In the genomic region with DNA sequence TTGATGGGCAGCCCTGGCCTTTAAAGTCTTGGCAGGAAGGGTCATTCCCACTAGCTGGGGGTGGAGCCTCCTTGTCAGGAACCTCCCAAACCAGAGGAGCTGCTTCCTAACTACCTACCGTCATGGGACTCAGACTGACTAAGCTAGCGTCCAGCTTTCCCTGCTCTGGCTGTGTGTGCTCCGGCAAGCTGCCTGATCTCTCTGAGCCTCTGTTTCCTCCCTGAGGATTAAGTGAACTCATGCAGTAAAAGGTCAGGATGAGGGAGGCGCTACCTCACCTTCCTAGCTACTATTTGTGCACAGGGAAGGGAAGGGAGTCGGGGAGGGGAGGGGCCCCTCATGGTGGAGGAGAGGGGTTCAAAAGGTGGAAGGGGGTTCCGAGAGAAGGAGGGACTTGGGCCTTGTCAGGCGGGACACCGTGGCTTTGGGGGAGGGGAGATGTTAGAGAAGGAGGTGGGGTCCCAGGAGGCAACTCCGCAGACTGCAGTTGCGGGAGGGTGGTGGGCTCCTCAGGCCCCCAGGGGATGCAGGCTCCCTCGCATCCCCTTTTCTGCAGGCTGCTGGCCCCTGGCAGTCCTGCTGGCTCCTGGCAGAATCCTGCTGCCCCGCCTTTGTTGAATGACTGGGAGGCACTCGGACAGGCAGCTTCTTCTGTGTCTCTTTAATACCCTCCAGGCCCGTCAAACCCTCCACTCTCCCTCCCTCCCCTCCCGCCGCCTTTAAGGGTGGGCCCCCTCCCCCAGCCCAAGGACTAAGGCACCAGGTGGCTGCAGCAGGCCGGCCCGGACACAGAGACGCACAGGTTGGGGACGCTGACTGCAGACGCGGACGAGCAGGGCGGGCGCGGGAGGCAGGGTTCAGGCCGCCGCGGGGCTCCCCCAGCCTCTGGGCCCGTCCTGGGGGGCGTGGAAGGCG, we compare ENCODE assay signal across 8 cellular contexts. TPM values are rescaled to one million over a fixed set of nuclear protein-coding genes. Genes with fewer than 3 reads are reported as not detected.
DNase-seq lines count a peak whose midpoint lies in the region; ATAC-seq, FAIRE-seq and TF ChIP-seq lines count a peak whose summit lies in the region.

No MANE protein-coding gene starts in this region.

- DNase-seq in activated naive CD4-positive, alpha-beta T cell treated with anti-CD3 and anti-CD28 coated beads, Interleukin-2, amount 10 ng/mL, durations not matched to agents 7 days and 5 days: no peak
- DNase-seq in activated naive CD4-positive, alpha-beta T cell (lab: John Stamatoyannopoulos, UW): no peak
- peak; percentile 52 for DNase-seq in NCI-H146 treated with DMSO at 0.1 percent for 48 hours (lab: John Stamatoyannopoulos, UW; ENCODE audit: unreplicated experiment)
- DNase-seq in mammary epithelial cell: peak; percentile 40
- DNase-seq in HepG2 (ENCODE audit: low spot score): no peak
- DNase-seq in upper lobe of left lung: peak in 1 of 2 donors; percentile 86
- no peak for DNase-seq in NCI-H446 treated with DMSO at 0.1 percent for 48 hours (lab: John Stamatoyannopoulos, UW)

- dilution Hi-C loops in mammary epithelial cell (cut with HindIII; ENCODE audit: low sequenced_read_pairs): no loop called here

- TF ChIP-seq CTCF in mammary epithelial cell (conservative IDR thresholded peaks at IDR 0.05 in 1 of 2, IDR thresholded peaks at IDR 0.05 in 1 of 2; ENCODE audit: extremely low read depth in 1 of 2, insufficient read depth in 1 of 2, low read depth in 1 of 2, low read length in 2 of 2) (no peak), HepG2 (CRISPR knock-in tag; IDR thresholded peaks at IDR 0.05) (no peak), upper lobe of left lung (IDR thresholded peaks at IDR 0.05) (no peak)

- intact Hi-C loops in mammary epithelial cell (cut with micrococcal nuclease) (no loop called here), HepG2 (cut with micrococcal nuclease; ENCODE audit: unreplicated experiment) (no loop called here)

- peak; percentile 51 for FAIRE-seq in HepG2 (lab: Jason Lieb, UNC)

- no peaks in the 10 kb centered on the region for H3K27me3 Mint-ChIP-seq in activated naive CD4-positive, alpha-beta T cell treated with anti-CD3 and anti-CD28 coated beads, Interleukin-2, amount 10 ng/mL, durations not matched to agents 7 days and 5 days

- ATAC-seq in HepG2 (peak; percentile 64), upper lobe of left lung (ENCODE audit: low FRiP score in 2 of 2) (peak in 1 of 2 donors; percentile 64), GM19328 (IDR thresholded peaks at IDR 0.05; ENCODE audit: unreplicated experiment) (no peak)

- in situ Hi-C loops in mammary epithelial cell (cut with MboI; ENCODE audit: low sequenced_read_pairs in 2 of 2) (no loop called here), HepG2 (cut with HindIII; ENCODE audit: extremely low pct_ligation_motif_present, low pct_unique_long_range_greater_than_20kb) (no loop called here)

- CTCF ChIA-PET in activated naive CD4-positive, alpha-beta T cell treated with anti-CD3 and anti-CD28 coated beads, Interleukin-2, amount 10 ng/mL, durations not matched to agents 7 days and 5 days (lab: Charles Lee): interaction anchor here (0.9 to 1.8 kb wide), 3 partner anchors 10 to 91 kb away, joined by 3 to 6 read pairs (median 4); a partner anchor contains a TSS
- CTCF ChIA-PET in mammary epithelial cell (lab: Charles Lee; ENCODE audit: low non-redundant PET) (interaction anchor here (0.8 kb wide), 1 partner anchor 29 kb away, joined by 5 read pairs; no protein-coding TSS in a partner anchor), HepG2 (lab: Yijun Ruan, JAX; ENCODE audit: low intra/inter-chr PET ratio, low total read pairs) (interaction anchor here (1.6 kb wide), 1 partner anchor 8 kb away, joined by 3 read pairs; no protein-coding TSS in a partner anchor)

- H3K4me3 Mint-ChIP-seq in activated naive CD4-positive, alpha-beta T cell treated with anti-CD3 and anti-CD28 coated beads, Interleukin-2, amount 10 ng/mL, durations not matched to agents 7 days and 5 days: peak overlapping the region; percentile 21

- H3K4me3 ChIP-seq in mammary epithelial cell (replicated peaks in 1 of 3; ENCODE audit: insufficient read depth in 1 of 3, low read depth in 2 of 3, low read length in 3 of 3) (peak overlapping the region; percentile 20 to 45 (median 42)), HepG2 (replicated peaks in 1 of 3; ENCODE audit: insufficient read depth in 1 of 3, low read depth in 2 of 3, low read length in 3 of 3) (peak overlapping the region; percentile 54 to 82 (median 74)), upper lobe of left lung (peak overlapping the region; percentile 15 to 73 (median 54))

- POLR2A ChIA-PET in HepG2 (lab: Yijun Ruan, JAX): interaction anchor here (0.9 to 1.3 kb wide), 5 partner anchors 19 to 91 kb away, joined by 3 to 7 read pairs (median 3); a partner anchor contains a TSS

- TF ChIP-seq RAD21 in HepG2 (CRISPR knock-in tag; IDR thresholded peaks at IDR 0.05): no peak

- H3K9me3 ChIP-seq in mammary epithelial cell (replicated peaks; ENCODE audit: insufficient read depth, low read length) (no peaks in the 10 kb centered on the region), HepG2 (ENCODE audit: low read length) (no peaks in the 10 kb centered on the region), upper lobe of left lung (no peaks in the 10 kb centered on the region)

- no peak for TF ChIP-seq EP300 in HepG2 (IDR thresholded peaks at IDR 0.05; ENCODE audit: low read depth in 2 of 2, low read length in 2 of 2)
- peak; percentile 35; the same call in 1 of the 2 replicates for TF ChIP-seq EP300 in HepG2 (CRISPR knock-in tag; IDR thresholded peaks at IDR 0.05; ENCODE audit: borderline replicate concordance)
- TF ChIP-seq EP300 in upper lobe of left lung (IDR thresholded peaks at IDR 0.05): no peak

- no peak overlapping the region for H3K9ac ChIP-seq in mammary epithelial cell (ENCODE audit: insufficient read depth, low read length)
- H3K9ac ChIP-seq in HepG2 (ENCODE audit: insufficient read depth, low read depth, low read length): peak overlapping the region; percentile 53

- 10% methylated on average over 14 of the region's 32 CpGs for WGBS in mammary epithelial cell (ENCODE audit: low coverage, missing lambda C conversion rate)
- 5% methylated on average over 29 of the region's 32 CpGs for WGBS in HepG2 (ENCODE audit: low lambda C conversion rate)
- WGBS in upper lobe of left lung, 2 donors: 15 to 18% methylated on average over 17 to 19 of the region's 32 CpGs

- H3K4me2 ChIP-seq in mammary epithelial cell (ENCODE audit: insufficient read depth, low read depth, low read length) (peak overlapping the region; percentile 92), HepG2 (ENCODE audit: low read depth, low read length) (peak overlapping the region; percentile 96)

- H3K27ac ChIP-seq in mammary epithelial cell (ENCODE audit: insufficient read depth, low read depth, low read length) (no peak overlapping the region), HepG2 (ENCODE audit: extremely low read length, insufficient read depth, low read length) (no peak overlapping the region), upper lobe of left lung (peak overlapping the region in 1 of 4 donors; percentile 18)

- TF ChIP-seq POLR2A in HepG2 (IDR thresholded peaks at IDR 0.05; ENCODE audit: insufficient read depth in 1 of 2, low read depth in 2 of 2, low read length in 2 of 2): no peak
- no peak for TF ChIP-seq POLR2A in upper lobe of left lung (IDR thresholded peaks at IDR 0.05)

- H3K79me2 ChIP-seq in mammary epithelial cell (ENCODE audit: insufficient read depth, low read length): no peaks in the 10 kb centered on the region
- H3K79me2 ChIP-seq in HepG2 (ENCODE audit: insufficient read depth, low read length): no peaks in the 10 kb centered on the region

- H2AFZ ChIP-seq in mammary epithelial cell (ENCODE audit: low read depth, low read length) (peak overlapping the region; percentile 71), HepG2 (ENCODE audit: low read length) (no peak overlapping the region)

- no peaks in the 10 kb centered on the region for H3K36me3 ChIP-seq in mammary epithelial cell (ENCODE audit: insufficient read depth, low read length)
- H3K36me3 ChIP-seq in HepG2 (replicated peaks in 1 of 2; ENCODE audit: control insufficient read depth in 1 of 2, insufficient read depth in 2 of 2, low read length in 2 of 2): no peaks in the 10 kb centered on the region
- H3K36me3 ChIP-seq in upper lobe of left lung: no peaks in the 10 kb centered on the region

- peaks cover 28% of the 10 kb centered on the region for H3K4me1 Mint-ChIP-seq in activated naive CD4-positive, alpha-beta T cell treated with anti-CD3 and anti-CD28 coated beads, Interleukin-2, amount 10 ng/mL, durations not matched to agents 7 days and 5 days

- no peak overlapping the region for H3K27ac Mint-ChIP-seq in activated naive CD4-positive, alpha-beta T cell treated with anti-CD3 and anti-CD28 coated beads, Interleukin-2, amount 10 ng/mL, durations not matched to agents 7 days and 5 days

- H3K27me3 ChIP-seq in mammary epithelial cell (ENCODE audit: insufficient read depth, low read length): no peaks in the 10 kb centered on the region
- H3K27me3 ChIP-seq in HepG2 (ENCODE audit: control insufficient read depth in 1 of 2, insufficient read depth in 2 of 2, low read length in 2 of 2): peaks cover 9 to 52% of the 10 kb centered on the region in 2 experiments; a peak in 4 of 5 replicates
- H3K27me3 ChIP-seq in upper lobe of left lung: peaks cover 0 to 11% (median 6%) of the 10 kb centered on the region in 4 donors

- BruUV-seq in mammary epithelial cell (replicated peaks; lab: Mats Ljungman, UMichigan): no TSS peak
- BruUV-seq in HepG2 (replicated peaks; lab: Mats Ljungman, UMichigan): no TSS peak

- H3K4me1 ChIP-seq in mammary epithelial cell (ENCODE audit: insufficient read depth, low read length): peaks cover 10% of the 10 kb centered on the region
- peaks cover 15% of the 10 kb centered on the region for H3K4me1 ChIP-seq in HepG2 (ENCODE audit: insufficient read depth, low read length)
- peaks cover 16 to 17% (median 16%) of the 10 kb centered on the region in 4 donors for H3K4me1 ChIP-seq in upper lobe of left lung

- no peaks in the 10 kb centered on the region for H3K36me3 Mint-ChIP-seq in activated naive CD4-positive, alpha-beta T cell treated with anti-CD3 and anti-CD28 coated beads, Interleukin-2, amount 10 ng/mL, durations not matched to agents 7 days and 5 days

- H4K20me1 ChIP-seq in mammary epithelial cell (ENCODE audit: insufficient read depth, low read length): no peaks in the 10 kb centered on the region
- no peaks in the 10 kb centered on the region for H4K20me1 ChIP-seq in HepG2 (ENCODE audit: insufficient read depth, low read length)

- no peaks in the 10 kb centered on the region for H3K9me3 Mint-ChIP-seq in activated naive CD4-positive, alpha-beta T cell treated with anti-CD3 and anti-CD28 coated beads, Interleukin-2, amount 10 ng/mL, durations not matched to agents 7 days and 5 days

RNA-seq across cellular contexts. Expression of a gene that starts 9.6 kb away (rescaled TPM):
- total RNA-seq in mammary epithelial cell (under 1 TPM in 1 of 2 donors, not detected in 1; 0.67 TPM), HepG2 (2016; rRNA removed; fragmentation: Illumina TruSeq; extraction: Trizol) (0.18 and 0.93 TPM in 2 replicates), upper lobe of left lung (1 to 10 TPM in 4 of 6 donors, under 1 TPM in 1, not detected in 1; 0.69 to 1.7 (median 1.1) TPM)
- polyA plus RNA-seq in mammary epithelial cell (not detected), HepG2 (2011; rRNA removed) (0.17 and 0.46 TPM in 2 replicates)
- not detected for polyA minus RNA-seq in mammary epithelial cell
- total RNA-seq in HepG2 (2016; cell fraction: cytosol; rRNA removed; fragmentation: Illumina TruSeq; extraction: Trizol; ENCODE audit: low read depth): 1.1 TPM in 2 replicates
- 0.37 and 0.69 TPM in 2 replicates for total RNA-seq in HepG2 (2016; cell fraction: insoluble cytoplasmic fraction; rRNA removed; fragmentation: Illumina TruSeq; extraction: Trizol)
- 0.93 and 1.2 TPM in 2 replicates for total RNA-seq in HepG2 (2016; cell fraction: membrane; rRNA removed; fragmentation: Illumina TruSeq; extraction: Trizol)
- total RNA-seq in HepG2 (2016; cell fraction: nucleus; rRNA removed; fragmentation: Illumina TruSeq; extraction: Trizol): 0.43 and 1.6 TPM in 2 replicates
- polyA plus RNA-seq in HepG2 (2011; cell fraction: cytosol; rRNA removed): 0.60 and 0.79 TPM in 2 replicates
- 0.95 and 1.2 TPM in 2 replicates for polyA plus RNA-seq in HepG2 (2011; cell fraction: nucleus; rRNA removed)
- polyA plus RNA-seq in HepG2 (2012): 0.50 and 0.83 TPM in 2 replicates
- 0.60 and 1.1 TPM in 2 replicates for polyA plus RNA-seq in HepG2 (2016; cell fraction: cytosol; fragmentation: Illumina TruSeq; extraction: Trizol; ENCODE audit: low read depth)
- 0.47 and 1.2 TPM in 2 replicates for polyA plus RNA-seq in HepG2 (2016; cell fraction: insoluble cytoplasmic fraction; fragmentation: Illumina TruSeq; extraction: Trizol; ENCODE audit: low read depth)
- polyA plus RNA-seq in HepG2 (2016; cell fraction: membrane; fragmentation: Illumina TruSeq; extraction: Trizol; ENCODE audit: low read depth): 0.72 and 1.1 TPM in 2 replicates
- 0.88 and 1.7 TPM in 2 replicates for polyA plus RNA-seq in HepG2 (2016; cell fraction: nucleus; fragmentation: Illumina TruSeq; extraction: Trizol; ENCODE audit: insufficient read depth, low read depth)
- polyA minus RNA-seq in HepG2 (2011; rRNA and poly(A)+ RNA removed; ENCODE audit: low replicate concordance): 0.56 TPM in 1 of 2 replicates, not detected in the other
- polyA minus RNA-seq in HepG2 (2011; cell fraction: cytosol; rRNA and poly(A)+ RNA removed): not detected in 2 replicates
- polyA minus RNA-seq in HepG2 (2011; cell fraction: nucleus; rRNA and poly(A)+ RNA removed): 0.87 TPM in 1 of 2 replicates, not detected in the other

RNA-seq across cellular contexts. Expression of a gene that starts 9.7 kb away (rescaled TPM):
- total RNA-seq in mammary epithelial cell: under 1 TPM; 0.17 to 0.21 TPM
- 0.02 TPM for polyA plus RNA-seq in mammary epithelial cell
- polyA minus RNA-seq in mammary epithelial cell: not detected
- not detected in 2 replicates for total RNA-seq in HepG2 (2016; rRNA removed; fragmentation: Illumina TruSeq; extraction: Trizol)
- total RNA-seq in HepG2 (2016; cell fraction: cytosol; rRNA removed; fragmentation: Illumina TruSeq; extraction: Trizol; ENCODE audit: low read depth): not detected in 2 replicates
- not detected in 2 replicates for total RNA-seq in HepG2 (2016; cell fraction: insoluble cytoplasmic fraction; rRNA removed; fragmentation: Illumina TruSeq; extraction: Trizol)
- not detected in 2 replicates for total RNA-seq in HepG2 (2016; cell fraction: membrane; rRNA removed; fragmentation: Illumina TruSeq; extraction: Trizol)
- not detected in 2 replicates for total RNA-seq in HepG2 (2016; cell fraction: nucleus; rRNA removed; fragmentation: Illumina TruSeq; extraction: Trizol)
- 0.05 TPM in 1 of 2 replicates, not detected in the other for polyA plus RNA-seq in HepG2 (2011; rRNA removed)
- polyA plus RNA-seq in HepG2 (2011; cell fraction: cytosol; rRNA removed): not detected in 2 replicates
- polyA plus RNA-seq in HepG2 (2011; cell fraction: nucleus; rRNA removed): 0.14 TPM in 1 of 2 replicates, not detected in the other
- polyA plus RNA-seq in HepG2 (2012): not detected in 2 replicates
- not detected in 2 replicates for polyA plus RNA-seq in HepG2 (2016; cell fraction: cytosol; fragmentation: Illumina TruSeq; extraction: Trizol; ENCODE audit: low read depth)
- not detected in 2 replicates for polyA plus RNA-seq in HepG2 (2016; cell fraction: insoluble cytoplasmic fraction; fragmentation: Illumina TruSeq; extraction: Trizol; ENCODE audit: low read depth)
- not detected in 2 replicates for polyA plus RNA-seq in HepG2 (2016; cell fraction: membrane; fragmentation: Illumina TruSeq; extraction: Trizol; ENCODE audit: low read depth)
- polyA plus RNA-seq in HepG2 (2016; cell fraction: nucleus; fragmentation: Illumina TruSeq; extraction: Trizol; ENCODE audit: insufficient read depth, low read depth): not detected in 2 replicates
- not detected in 2 replicates for polyA minus RNA-seq in HepG2 (2011; rRNA and poly(A)+ RNA removed; ENCODE audit: low replicate concordance)
- not detected in 2 replicates for polyA minus RNA-seq in HepG2 (2011; cell fraction: cytosol; rRNA and poly(A)+ RNA removed)
- not detected in 2 replicates for polyA minus RNA-seq in HepG2 (2011; cell fraction: nucleus; rRNA and poly(A)+ RNA removed)
- total RNA-seq in upper lobe of left lung: 10 to 100 TPM in 1 of 6 donors, 1 to 10 TPM in 4, under 1 TPM in 1; 0.31 to 20.7 (median 4.4) TPM

RNA-seq across cellular contexts. Expression of a gene that starts 15.3 kb away (rescaled TPM):
- total RNA-seq in mammary epithelial cell: under 1 TPM in 1 of 2 donors, not detected in 1; 0.17 TPM
- polyA plus RNA-seq in mammary epithelial cell: not detected
- not detected for polyA minus RNA-seq in mammary epithelial cell
- not detected in 2 replicates for total RNA-seq in HepG2 (2016; rRNA removed; fragmentation: Illumina TruSeq; extraction: Trizol)
- not detected in 2 replicates for total RNA-seq in HepG2 (2016; cell fraction: cytosol; rRNA removed; fragmentation: Illumina TruSeq; extraction: Trizol; ENCODE audit: low read depth)
- total RNA-seq in HepG2 (2016; cell fraction: insoluble cytoplasmic fraction; rRNA removed; fragmentation: Illumina TruSeq; extraction: Trizol): not detected in 2 replicates
- not detected in 2 replicates for total RNA-seq in HepG2 (2016; cell fraction: membrane; rRNA removed; fragmentation: Illumina TruSeq; extraction: Trizol)
- total RNA-seq in HepG2 (2016; cell fraction: nucleus; rRNA removed; fragmentation: Illumina TruSeq; extraction: Trizol): not detected in 2 replicates
- not detected in 2 replicates for polyA plus RNA-seq in HepG2 (2011; rRNA removed)
- polyA plus RNA-seq in HepG2 (2011; cell fraction: cytosol; rRNA removed): not detected in 2 replicates
- polyA plus RNA-seq in HepG2 (2011; cell fraction: nucleus; rRNA removed): not detected in 2 replicates
- polyA plus RNA-seq in HepG2 (2012): not detected in 2 replicates
- polyA plus RNA-seq in HepG2 (2016; cell fraction: cytosol; fragmentation: Illumina TruSeq; extraction: Trizol; ENCODE audit: low read depth): not detected in 2 replicates
- polyA plus RNA-seq in HepG2 (2016; cell fraction: insoluble cytoplasmic fraction; fragmentation: Illumina TruSeq; extraction: Trizol; ENCODE audit: low read depth): not detected in 2 replicates
- polyA plus RNA-seq in HepG2 (2016; cell fraction: membrane; fragmentation: Illumina TruSeq; extraction: Trizol; ENCODE audit: low read depth): not detected in 2 replicates
- not detected in 2 replicates for polyA plus RNA-seq in HepG2 (2016; cell fraction: nucleus; fragmentation: Illumina TruSeq; extraction: Trizol; ENCODE audit: insufficient read depth, low read depth)
- not detected in 2 replicates for polyA minus RNA-seq in HepG2 (2011; rRNA and poly(A)+ RNA removed; ENCODE audit: low replicate concordance)
- polyA minus RNA-seq in HepG2 (2011; cell fraction: cytosol; rRNA and poly(A)+ RNA removed): not detected in 2 replicates
- not detected in 2 replicates for polyA minus RNA-seq in HepG2 (2011; cell fraction: nucleus; rRNA and poly(A)+ RNA removed)
- total RNA-seq in upper lobe of left lung: 1 to 10 TPM in 2 of 6 donors, under 1 TPM in 1, not detected in 3; 0.91 to 1.7 (median 1.3) TPM

RNA-seq across cellular contexts. Expression of a gene that starts 41.5 kb away (rescaled TPM):
- under 1 TPM; under 0.01 to 0.24 TPM for total RNA-seq in mammary epithelial cell
- 0.06 TPM for polyA plus RNA-seq in mammary epithelial cell
- polyA minus RNA-seq in mammary epithelial cell: not detected
- 0.27 TPM in 1 of 2 replicates, not detected in the other for total RNA-seq in HepG2 (2016; rRNA removed; fragmentation: Illumina TruSeq; extraction: Trizol)
- total RNA-seq in HepG2 (2016; cell fraction: cytosol; rRNA removed; fragmentation: Illumina TruSeq; extraction: Trizol; ENCODE audit: low read depth): 0.09 and 0.10 TPM in 2 replicates
- 0.17 TPM in 1 of 2 replicates, not detected in the other for total RNA-seq in HepG2 (2016; cell fraction: insoluble cytoplasmic fraction; rRNA removed; fragmentation: Illumina TruSeq; extraction: Trizol)
- 0.06 and 0.10 TPM in 2 replicates for total RNA-seq in HepG2 (2016; cell fraction: membrane; rRNA removed; fragmentation: Illumina TruSeq; extraction: Trizol)
- total RNA-seq in HepG2 (2016; cell fraction: nucleus; rRNA removed; fragmentation: Illumina TruSeq; extraction: Trizol): 0.50 TPM in 1 of 2 replicates, not detected in the other
- polyA plus RNA-seq in HepG2 (2011; rRNA removed): 0.04 TPM in 1 of 2 replicates, not detected in the other
- 0.03 TPM in 1 of 2 replicates, not detected in the other for polyA plus RNA-seq in HepG2 (2011; cell fraction: cytosol; rRNA removed)
- polyA plus RNA-seq in HepG2 (2011; cell fraction: nucleus; rRNA removed): 0.05 and 0.32 TPM in 2 replicates
- not detected in 2 replicates for polyA plus RNA-seq in HepG2 (2012)
- polyA plus RNA-seq in HepG2 (2016; cell fraction: cytosol; fragmentation: Illumina TruSeq; extraction: Trizol; ENCODE audit: low read depth): 0.10 TPM in 1 of 2 replicates, not detected in the other
- polyA plus RNA-seq in HepG2 (2016; cell fraction: insoluble cytoplasmic fraction; fragmentation: Illumina TruSeq; extraction: Trizol; ENCODE audit: low read depth): 0.21 TPM in 1 of 2 replicates, not detected in the other
- polyA plus RNA-seq in HepG2 (2016; cell fraction: membrane; fragmentation: Illumina TruSeq; extraction: Trizol; ENCODE audit: low read depth): 0.22 TPM in 1 of 2 replicates, not detected in the other
- 0.52 and 0.59 TPM in 2 replicates for polyA plus RNA-seq in HepG2 (2016; cell fraction: nucleus; fragmentation: Illumina TruSeq; extraction: Trizol; ENCODE audit: insufficient read depth, low read depth)
- polyA minus RNA-seq in HepG2 (2011; rRNA and poly(A)+ RNA removed; ENCODE audit: low replicate concordance): 0.18 and 0.28 TPM in 2 replicates
- not detected in 2 replicates for polyA minus RNA-seq in HepG2 (2011; cell fraction: cytosol; rRNA and poly(A)+ RNA removed)
- 0.25 and 0.39 TPM in 2 replicates for polyA minus RNA-seq in HepG2 (2011; cell fraction: nucleus; rRNA and poly(A)+ RNA removed)
- total RNA-seq in upper lobe of left lung: not detected

Comparison
In these comparisons a context has a peak if more than half of its experiments do, and no peak if none do; other contexts are left out.
1. DNase-seq: peak in NCI-H146 treated with DMSO at 0.1 percent for 48 hours (single experiment) and mammary epithelial cell (single experiment); none in activated naive CD4-positive, alpha-beta T cell treated with anti-CD3 and anti-CD28 coated beads, Interleukin-2, amount 10 ng/mL, durations not matched to agents 7 days and 5 days (single experiment), activated naive CD4-positive, alpha-beta T cell (0 of 4), HepG2 (single experiment) and NCI-H446 treated with DMSO at 0.1 percent for 48 hours (single experiment).
2. Peak in every context shown above with its lines, with median percentiles within 50 percentile points of each other: H3K4me3 ChIP-seq.